In the genomic region with DNA sequence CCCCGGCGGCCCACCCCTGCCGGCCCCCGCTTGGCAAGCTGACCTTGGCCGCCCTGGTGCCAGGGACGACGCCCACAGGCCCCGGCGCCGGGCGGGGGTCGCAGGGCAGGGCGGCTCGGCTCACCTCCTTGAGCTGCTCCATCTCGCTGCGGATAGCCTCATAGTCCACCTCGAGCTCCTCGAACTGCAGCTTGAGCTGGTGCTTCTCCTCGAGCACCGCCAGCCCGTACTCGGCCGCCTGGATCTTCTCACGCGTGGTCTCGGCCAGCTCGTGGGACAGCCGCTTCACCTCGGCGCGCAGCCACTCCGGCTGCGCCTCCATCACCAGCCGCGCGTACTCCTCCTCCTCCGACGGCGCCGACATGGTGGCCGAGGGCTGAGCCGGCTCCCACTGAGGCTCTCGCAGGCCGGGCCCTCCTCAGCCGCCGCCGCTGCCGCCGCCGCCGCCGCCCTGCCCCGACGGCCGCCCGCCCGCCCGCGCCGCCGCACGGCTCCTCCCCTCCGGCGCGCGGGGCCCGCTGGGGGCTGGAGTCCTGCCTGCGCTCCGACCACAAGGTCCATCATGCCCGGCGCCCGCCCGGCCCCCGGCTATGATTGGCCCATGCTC, we compare ENCODE assay signal across 8 cellular contexts. TPM values are rescaled to one million over a fixed set of nuclear protein-coding genes. Genes with fewer than 3 reads are reported as not detected.
DNase-seq lines count a peak whose midpoint lies in the region; ATAC-seq and TF ChIP-seq lines count a peak whose summit lies in the region.

BICD2 (minus strand) TSS at position 453 of the 607 bp plus-strand sequence; CDS start at position 364, 89 bp downstream.

- no peaks in the 10 kb centered on the region for H3K9me3 Mint-ChIP-seq in WTC11
- no peaks in the 10 kb centered on the region for H3K9me3 Mint-ChIP-seq in progenitor cell of endocrine pancreas (ENCODE audit: low read depth)

- H3K4me1 Mint-ChIP-seq in WTC11 (peaks cover 43% of the 10 kb centered on the region), progenitor cell of endocrine pancreas (ENCODE audit: low read depth) (peaks cover 23% of the 10 kb centered on the region)

- H3K27me3 Mint-ChIP-seq in WTC11 (ENCODE audit: low read depth) (no peaks in the 10 kb centered on the region; the same call in 1 of the 2 replicates), progenitor cell of endocrine pancreas (peaks cover 4% of the 10 kb centered on the region)

- DNase-seq in G401 (ENCODE audit: low spot score) (no peak), WTC11 (ENCODE audit: low spot score) (no peak), glomerular endothelial cell (ENCODE audit: extremely low read depth, low read depth, low spot score) (no peak), progenitor cell of endocrine pancreas (ENCODE audit: low spot score, unreplicated experiment) (peak; percentile 18), NCI-H1436 (lab: John Stamatoyannopoulos, UW) (no peak)
- no peak for DNase-seq in stimulated activated CD4-positive, alpha-beta T cell treated with anti-CD3 and anti-CD28 coated beads, Interleukin-12 subunit alpha, Interleukin-12 subunit beta, amount 100 ng/mL, for 4 hours
- DNase-seq in activated CD4-positive, alpha-beta T cell treated with anti-CD3 and anti-CD28 coated beads for 4 hours: no peak

- ATAC-seq in HG02852 (IDR thresholded peaks at IDR 0.05; ENCODE audit: unreplicated experiment) (peak; percentile 92), WTC11 (no peak)

- H3K27ac Mint-ChIP-seq in WTC11: peak within 1 kb of the TSS; percentile 90
- peak within 1 kb of the TSS; percentile 91 for H3K27ac Mint-ChIP-seq in progenitor cell of endocrine pancreas

- POLR2A ChIA-PET in WTC11 (lab: Charles Lee): interaction anchor here (2.4 kb wide), 1 partner anchor 94 kb away, joined by 8 read pairs; the partner anchor contains the start of gene IPPK

- TF ChIP-seq CTCF in WTC11 (IDR thresholded peaks at IDR 0.05) (no peak), progenitor cell of endocrine pancreas (IDR thresholded peaks at IDR 0.05; ENCODE audit: unreplicated experiment) (no peak)

- CTCF ChIA-PET in WTC11 (lab: Charles Lee): interaction anchor here (0.6 to 3.0 kb wide), 4 partner anchors 27 to 306 kb away, joined by 4 to 9 read pairs (median 4); partner anchors contain the start of gene IPPK

- H3K36me3 Mint-ChIP-seq in WTC11: no peaks in the 10 kb centered on the region
- no peaks in the 10 kb centered on the region for H3K36me3 Mint-ChIP-seq in progenitor cell of endocrine pancreas (ENCODE audit: insufficient read depth)

- in situ Hi-C loops in G401 (cut with HindIII; ENCODE audit: low sequenced_read_pairs): no loop called here

- H3K4me3 Mint-ChIP-seq in WTC11 (peak within 1 kb of the TSS; percentile 87), progenitor cell of endocrine pancreas (ENCODE audit: low read depth) (peak within 1 kb of the TSS; percentile 86)

TF ChIP-seq in WTC11, 78 proteins besides CTCF, POLR2A, EP300 and RAD21:
- no peak for TF ChIP-seq TEAD1 (CRISPR knock-in tag; IDR thresholded peaks at IDR 0.05)
- peak; percentile 58; the same call in 1 of the 2 replicates for TF ChIP-seq FOXP4 (CRISPR knock-in tag; IDR thresholded peaks at IDR 0.05)
- TF ChIP-seq, protein P1, sequence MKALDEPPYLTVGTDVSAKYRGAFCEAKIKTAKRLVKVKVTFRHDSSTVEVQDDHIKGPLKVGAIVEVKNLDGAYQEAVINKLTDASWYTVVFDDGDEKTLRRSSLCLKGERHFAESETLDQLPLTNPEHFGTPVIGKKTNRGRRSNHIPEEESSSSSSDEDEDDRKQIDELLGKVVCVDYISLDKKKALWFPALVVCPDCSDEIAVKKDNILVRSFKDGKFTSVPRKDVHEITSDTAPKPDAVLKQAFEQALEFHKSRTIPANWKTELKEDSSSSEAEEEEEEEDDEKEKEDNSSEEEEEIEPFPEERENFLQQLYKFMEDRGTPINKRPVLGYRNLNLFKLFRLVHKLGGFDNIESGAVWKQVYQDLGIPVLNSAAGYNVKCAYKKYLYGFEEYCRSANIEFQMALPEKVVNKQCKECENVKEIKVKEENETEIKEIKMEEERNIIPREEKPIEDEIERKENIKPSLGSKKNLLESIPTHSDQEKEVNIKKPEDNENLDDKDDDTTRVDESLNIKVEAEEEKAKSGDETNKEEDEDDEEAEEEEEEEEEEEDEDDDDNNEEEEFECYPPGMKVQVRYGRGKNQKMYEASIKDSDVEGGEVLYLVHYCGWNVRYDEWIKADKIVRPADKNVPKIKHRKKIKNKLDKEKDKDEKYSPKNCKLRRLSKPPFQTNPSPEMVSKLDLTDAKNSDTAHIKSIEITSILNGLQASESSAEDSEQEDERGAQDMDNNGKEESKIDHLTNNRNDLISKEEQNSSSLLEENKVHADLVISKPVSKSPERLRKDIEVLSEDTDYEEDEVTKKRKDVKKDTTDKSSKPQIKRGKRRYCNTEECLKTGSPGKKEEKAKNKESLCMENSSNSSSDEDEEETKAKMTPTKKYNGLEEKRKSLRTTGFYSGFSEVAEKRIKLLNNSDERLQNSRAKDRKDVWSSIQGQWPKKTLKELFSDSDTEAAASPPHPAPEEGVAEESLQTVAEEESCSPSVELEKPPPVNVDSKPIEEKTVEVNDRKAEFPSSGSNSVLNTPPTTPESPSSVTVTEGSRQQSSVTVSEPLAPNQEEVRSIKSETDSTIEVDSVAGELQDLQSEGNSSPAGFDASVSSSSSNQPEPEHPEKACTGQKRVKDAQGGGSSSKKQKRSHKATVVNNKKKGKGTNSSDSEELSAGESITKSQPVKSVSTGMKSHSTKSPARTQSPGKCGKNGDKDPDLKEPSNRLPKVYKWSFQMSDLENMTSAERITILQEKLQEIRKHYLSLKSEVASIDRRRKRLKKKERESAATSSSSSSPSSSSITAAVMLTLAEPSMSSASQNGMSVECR (CRISPR knock-in tag; IDR thresholded peaks at IDR 0.05; ENCODE audit: borderline replicate concordance): no peak

RNA-seq across cellular contexts. Expression of gene BICD2, which starts in this region (rescaled TPM):
- total RNA-seq in G401 (2014; rRNA removed; shearing (Covaris generic)): 25.0 and 30.3 TPM in 2 replicates
- total RNA-seq in WTC11 (2021): 30.8 to 38.7 TPM (median 31.4 TPM) in 3 replicates
- total RNA-seq in glomerular endothelial cell: 45.6 and 51.4 TPM in 2 replicates
- 24.6 and 25.5 TPM in 2 replicates for total RNA-seq in progenitor cell of endocrine pancreas
